Comparison of ENCODE assay signal across 10 cellular contexts in genomic region chr4:139553751-139554670, GRCh38. TPM values are rescaled to one million over a fixed set of nuclear protein-coding genes. Genes with fewer than 3 reads are reported as not detected.
DNase-seq lines count a peak whose midpoint lies in the region; ATAC-seq and TF ChIP-seq lines count a peak whose summit lies in the region.
"Had no signal": no experiment of that assay in that cellular context is flagged by ENCODE, and none has a peak within 500 bp of the region (broad histone marks: within the 10 kb centered on the region; RNA-seq: fewer than 3 reads in every experiment).

No MANE protein-coding gene starts in this region.

- no peak for TF ChIP-seq POLR2A in suprapubic skin (IDR thresholded peaks at IDR 0.05)

- TF ChIP-seq CTCF in left lung (IDR thresholded peaks at IDR 0.05) (no peak), suprapubic skin (IDR thresholded peaks at IDR 0.05) (no peak)

- peaks cover 40% of the 10 kb centered on the region for H3K4me1 Mint-ChIP-seq in activated CD4-positive, alpha-beta T cell treated with anti-CD3 and anti-CD28 coated beads for 36 hours
- H3K4me1 Mint-ChIP-seq in activated naive CD8-positive, alpha-beta T cell treated with anti-CD3 and anti-CD28 coated beads for 36 hours: peaks cover 42% of the 10 kb centered on the region

- no peaks in the 10 kb centered on the region for H3K27me3 Mint-ChIP-seq in activated CD4-positive, alpha-beta T cell treated with anti-CD3 and anti-CD28 coated beads for 36 hours
- H3K27me3 Mint-ChIP-seq in activated naive CD8-positive, alpha-beta T cell treated with anti-CD3 and anti-CD28 coated beads for 36 hours: peaks cover 13% of the 10 kb centered on the region

- no peak for TF ChIP-seq EP300 in suprapubic skin (IDR thresholded peaks at IDR 0.05)

- H3K4me3 ChIP-seq in left lung (peak overlapping the region; percentile 81 to 83), suprapubic skin (peak overlapping the region; percentile 91)

- DNase-seq in activated CD4-positive, alpha-beta T cell treated with anti-CD3 and anti-CD28 coated beads for 36 hours: no peak
- DNase-seq in activated CD4-positive, alpha-beta T cell treated with anti-CD3 and anti-CD28 coated beads for 1 hour: no peak
- DNase-seq in activated naive CD8-positive, alpha-beta T cell treated with anti-CD3 and anti-CD28 coated beads for 36 hours: no peak
- no peak for DNase-seq in left lung
- no peak for DNase-seq in suprapubic skin (ENCODE audit: low spot score in 2 of 2)
- no peak for DNase-seq in stimulated activated CD4-positive, alpha-beta T cell treated with anti-CD3 and anti-CD28 coated beads, Interleukin-4, amount 100 ng/mL, for 1 hour
- DNase-seq in DMS153 treated with DMSO at 0.1 percent for 48 hours (lab: John Stamatoyannopoulos, UW; ENCODE audit: unreplicated experiment): no peak
- DNase-seq in NCI-H128 (lab: John Stamatoyannopoulos, UW; ENCODE audit: unreplicated experiment): no peak
- DNase-seq: anterior cingulate cortex; stimulated activated CD4-positive, alpha-beta T cell treated with anti-CD3 and anti-CD28 coated beads, Interleukin-12 subunit alpha, Interleukin-12 subunit beta, amount 100 ng/mL, for 4 hours had no signal

- no peaks in the 10 kb centered on the region for H3K9me3 ChIP-seq in left lung
- H3K9me3 ChIP-seq in suprapubic skin: no peaks in the 10 kb centered on the region

- CTCF ChIA-PET in activated CD4-positive, alpha-beta T cell treated with anti-CD3 and anti-CD28 coated beads for 36 hours (lab: Charles Lee): interaction anchor here (1.0 to 1.7 kb wide), 4 partner anchors 9 to 103 kb away, joined by 3 to 5 read pairs (median 4); no protein-coding TSS in a partner anchor

- no peaks in the 10 kb centered on the region for H3K9me3 Mint-ChIP-seq in activated CD4-positive, alpha-beta T cell treated with anti-CD3 and anti-CD28 coated beads for 36 hours (ENCODE audit: low read depth)
- H3K9me3 Mint-ChIP-seq in activated naive CD8-positive, alpha-beta T cell treated with anti-CD3 and anti-CD28 coated beads for 36 hours: no peaks in the 10 kb centered on the region

- peak overlapping the region; percentile 96 for H3K4me3 Mint-ChIP-seq in activated CD4-positive, alpha-beta T cell treated with anti-CD3 and anti-CD28 coated beads for 36 hours
- peak overlapping the region; percentile 93 for H3K4me3 Mint-ChIP-seq in activated naive CD8-positive, alpha-beta T cell treated with anti-CD3 and anti-CD28 coated beads for 36 hours

- H3K36me3 ChIP-seq in left lung (no peaks in the 10 kb centered on the region), suprapubic skin (no peaks in the 10 kb centered on the region)

- peaks cover 4% of the 10 kb centered on the region for H3K36me3 Mint-ChIP-seq in activated CD4-positive, alpha-beta T cell treated with anti-CD3 and anti-CD28 coated beads for 36 hours (ENCODE audit: low read depth)
- H3K36me3 Mint-ChIP-seq in activated naive CD8-positive, alpha-beta T cell treated with anti-CD3 and anti-CD28 coated beads for 36 hours: peaks cover 7% of the 10 kb centered on the region

- intact Hi-C loops in activated CD4-positive, alpha-beta T cell treated with anti-CD3 and anti-CD28 coated beads for 36 hours (cut with DNase I, micrococcal nuclease): loop anchor here in 1 of 2 experiments (10.0 kb wide), 1 partner anchor 539 kb away; the partner anchor contains the start of gene NOCT
- intact Hi-C loops in left lung (cut with DNase I): no loop called here

- H3K4me1 ChIP-seq in left lung (peaks cover 21 to 51% of the 10 kb centered on the region in 2 donors), suprapubic skin (peaks cover 52% of the 10 kb centered on the region)

- POLR2A ChIA-PET in activated CD4-positive, alpha-beta T cell treated with anti-CD3 and anti-CD28 coated beads for 36 hours (lab: Charles Lee): interaction anchor here (0.6 to 0.7 kb wide), 2 partner anchors 127 to 173 kb away, joined by 3 read pairs; no protein-coding TSS in a partner anchor

- H3K27me3 ChIP-seq in left lung: peaks cover 0 to 36% of the 10 kb centered on the region in 2 donors
- no peaks in the 10 kb centered on the region for H3K27me3 ChIP-seq in suprapubic skin

- no peak overlapping the region for H3K27ac Mint-ChIP-seq in activated CD4-positive, alpha-beta T cell treated with anti-CD3 and anti-CD28 coated beads for 36 hours
- no peak overlapping the region for H3K27ac Mint-ChIP-seq in activated naive CD8-positive, alpha-beta T cell treated with anti-CD3 and anti-CD28 coated beads for 36 hours

- H3K27ac ChIP-seq in left lung (peak overlapping the region; percentile 96 to 99), suprapubic skin (peak overlapping the region; percentile 99)

- ATAC-seq in activated CD4-positive, alpha-beta T cell treated with anti-CD3 and anti-CD28 coated beads for 36 hours: no peak
- no peak for ATAC-seq in left lung

- 48% methylated on average over 4 of the region's 4 CpGs for WGBS in suprapubic skin

RNA-seq across cellular contexts. Expression of gene SETD7, which starts 2.0 kb away (rescaled TPM):
- 10 to 100 TPM; 12.4 to 12.5 TPM for total RNA-seq in activated CD4-positive, alpha-beta T cell treated with anti-CD3 and anti-CD28 coated beads for 36 hours
- 10 to 100 TPM; 12.2 to 14.1 TPM for total RNA-seq in activated naive CD8-positive, alpha-beta T cell treated with anti-CD3 and anti-CD28 coated beads for 36 hours
- total RNA-seq in left lung (10 to 100 TPM; 48.1 to 51.7 TPM), suprapubic skin (10 to 100 TPM; 41.8 to 46.6 (median 43.9) TPM)
